8 cellular contexts compared by ENCODE assay signal in genomic region chr17:43694081-43694870, GRCh38. TPM values are rescaled to one million over a fixed set of nuclear protein-coding genes. Genes with fewer than 3 reads are reported as not detected.
DNase-seq lines count a peak whose midpoint lies in the region; ATAC-seq and TF ChIP-seq lines count a peak whose summit lies in the region.

No MANE protein-coding gene starts in this region.

- H3K27me3 ChIP-seq in dorsolateral prefrontal cortex, result no peaks in the 10 kb centered on the region
- no peaks in the 10 kb centered on the region for H3K27me3 ChIP-seq in right lobe of liver

- peak; percentile 77 to 100 (median 97) for TF ChIP-seq CTCF in dorsolateral prefrontal cortex (IDR thresholded peaks at IDR 0.05 in 54 of 56, conservative IDR thresholded peaks at IDR 0.05 in 2 of 56; ENCODE audit: low read depth in 1 of 56, partially characterized antibody in 56 of 56)
- peak; percentile 89 to 94 (median 91) for TF ChIP-seq CTCF in right lobe of liver (IDR thresholded peaks at IDR 0.05)

- H3K36me3 ChIP-seq in right lobe of liver, result no peaks in the 10 kb centered on the region

- no peaks in the 10 kb centered on the region for H3K9me3 ChIP-seq in right lobe of liver

- ATAC-seq in right lobe of liver (peak; percentile 94 to 98 (median 96)), GM21360 (IDR thresholded peaks at IDR 0.05; ENCODE audit: unreplicated experiment) (no peak)

- no peak for TF ChIP-seq POLR2A in right lobe of liver (IDR thresholded peaks at IDR 0.05)

- no peak overlapping the region for H3K4me3 ChIP-seq in dorsolateral prefrontal cortex
- no peak overlapping the region for H3K4me3 ChIP-seq in right lobe of liver

- 18% methylated on average over 8 of the region's 11 CpGs for WGBS in right lobe of liver (ENCODE audit: insufficient coverage, low coverage, low lambda C conversion rate, missing lambda C conversion rate)

- H3K27ac ChIP-seq in dorsolateral prefrontal cortex, result no peak overlapping the region
- no peak overlapping the region for H3K27ac ChIP-seq in right lobe of liver

- DNase-seq in COLO829 (ENCODE audit: low spot score) (peak; percentile 62), HK-2 (ENCODE audit: unreplicated experiment) (peak; percentile 75), NCI-H526 treated with DMSO at 0.1 percent for 48 hours (lab: John Stamatoyannopoulos, UW) (peak; percentile 58), dorsolateral prefrontal cortex (peak; percentile 44 to 79 (median 72)), right lobe of liver (peak; percentile 73 to 76 (median 74))
- DNase-seq in activated CD4-positive, alpha-beta T cell treated with anti-CD3 and anti-CD28 coated beads, Interleukin-2, amount 50 U/mL, for 24 hours (ENCODE audit: low read depth in 1 of 2, low spot score in 1 of 2), result peak; percentile 39 to 73
- DNase-seq in stimulated activated CD8-positive, alpha-beta memory T cell treated with anti-CD3 and anti-CD28 coated beads, Interleukin-12 subunit alpha, Interleukin-12 subunit beta, amount 100 ng/mL, for 1 hour (ENCODE audit: low read depth), result peak; percentile 62

- no peaks in the 10 kb centered on the region for H3K4me1 ChIP-seq in right lobe of liver

- intact Hi-C loops in dorsolateral prefrontal cortex (cut with DNase I), result loop anchor here (1.0 to 10.0 kb wide), 4 partner anchors 65 to 153 kb away; partner anchors contain the start of gene CD300LG (in 2 of the 2)
- intact Hi-C loops in right lobe of liver (cut with DNase I), result loop anchor here in 1 of 2 donors (5.0 to 10.0 kb wide), 2 partner anchors 63 to 151 kb away; partner anchors contain the start of genes CD300LG and SOST

RNA-seq across cellular contexts. Expression of gene MEOX1, which starts 32.6 kb away (rescaled TPM):
- total RNA-seq in dorsolateral prefrontal cortex (not detected), right lobe of liver (under 1 TPM in 1 of 6 experiments, not detected in 5; 0.11 TPM)
